In the genomic region with DNA sequence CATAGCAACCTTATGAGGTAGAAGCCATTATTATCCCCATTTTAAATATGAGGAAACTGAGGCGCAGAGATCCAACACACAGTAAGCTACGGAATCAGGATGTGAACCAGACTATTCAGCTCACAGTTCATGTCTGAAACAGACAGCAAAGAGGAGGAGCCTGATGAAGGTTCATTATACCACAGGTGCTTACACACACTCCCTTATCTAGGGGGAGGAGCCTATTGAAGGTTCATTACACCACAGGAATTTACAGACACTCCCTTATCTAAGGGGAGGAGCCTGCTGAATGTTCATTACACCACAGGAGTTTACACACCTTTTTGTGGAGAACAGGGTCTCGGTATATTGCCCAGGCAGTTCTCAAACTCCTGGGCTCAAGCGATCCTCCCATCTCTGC, we compare ENCODE assay signal across 12 cellular contexts. TPM values are rescaled to one million over a fixed set of nuclear protein-coding genes. Genes with fewer than 3 reads are reported as not detected.
DNase-seq lines count a peak whose midpoint lies in the region; ATAC-seq and TF ChIP-seq lines count a peak whose summit lies in the region.
"Had no signal": no experiment of that assay in that cellular context is flagged by ENCODE, and none has a peak within 500 bp of the region (broad histone marks: within the 10 kb centered on the region; RNA-seq: fewer than 3 reads in every experiment).

No MANE protein-coding gene starts in this region.

- peaks cover 0 to 2% (median 0%) of the 10 kb centered on the region in 7 donors for H3K9me3 Mint-ChIP-seq in CD4-positive, CD25-positive, alpha-beta regulatory T cell
- H3K9me3 Mint-ChIP-seq in immature natural killer cell = no peaks in the 10 kb centered on the region
- H3K9me3 Mint-ChIP-seq in endodermal cell = peaks cover 13% of the 10 kb centered on the region

- H3K4me1 ChIP-seq in CD4-positive, CD25-positive, alpha-beta regulatory T cell (ENCODE audit: control insufficient read depth, insufficient read depth, low read length, poor library complexity, severe bottlenecking) = no peaks in the 10 kb centered on the region
- H3K4me1 ChIP-seq in endodermal cell (ENCODE audit: control insufficient read depth, insufficient read depth, low read length) = no peaks in the 10 kb centered on the region

- no peaks in the 10 kb centered on the region for H3K27me3 Mint-ChIP-seq in CD4-positive, CD25-positive, alpha-beta regulatory T cell
- peaks cover 0 to 2% (median 1%) of the 10 kb centered on the region in 3 donors for H3K27me3 Mint-ChIP-seq in immature natural killer cell (ENCODE audit: low read depth in 3 of 3)
- H3K27me3 Mint-ChIP-seq in endodermal cell (ENCODE audit: insufficient read depth) = no peaks in the 10 kb centered on the region

- DNase-seq in CD4-positive, CD25-positive, alpha-beta regulatory T cell = peak in 2 of 3 donors; percentile 16 to 69
- DNase-seq in GM12865 (ENCODE audit: low read depth) (peak; percentile 49), RPMI8226 (peak; percentile 45), iPS-NIHi7 (ENCODE audit: extremely low spot score) (peak; percentile 70), immature natural killer cell (no peak), endodermal cell (no peak), sciatic nerve (ENCODE audit: low spot score) (no peak)
- DNase-seq: left cardiac atrium; NCI-H2171 treated with DMSO at 0.1 percent for 48 hours; stimulated activated CD4-positive, alpha-beta T cell treated with anti-CD3 and anti-CD28 coated beads, Interleukin-4, amount 100 ng/mL, for 24 hours; substantia nigra had no signal

- H3K27ac Mint-ChIP-seq in CD4-positive, CD25-positive, alpha-beta regulatory T cell = no peak overlapping the region
- no peak overlapping the region for H3K27ac Mint-ChIP-seq in immature natural killer cell
- H3K27ac Mint-ChIP-seq in endodermal cell = no peak overlapping the region

- peaks cover 0 to 4% (median 0%) of the 10 kb centered on the region in 4 donors for H3K4me1 Mint-ChIP-seq in CD4-positive, CD25-positive, alpha-beta regulatory T cell
- H3K4me1 Mint-ChIP-seq in immature natural killer cell (peaks cover 0 to 1% of the 10 kb centered on the region in 2 donors), endodermal cell (peaks cover 1% of the 10 kb centered on the region)

- no peaks in the 10 kb centered on the region for H3K36me3 ChIP-seq in CD4-positive, CD25-positive, alpha-beta regulatory T cell (ENCODE audit: control insufficient read depth, insufficient read depth, low read length)
- no peaks in the 10 kb centered on the region for H3K36me3 ChIP-seq in endodermal cell (ENCODE audit: control insufficient read depth, insufficient read depth, low read length)

- H3K9ac ChIP-seq in endodermal cell (ENCODE audit: extremely low read depth, low read length, poor library complexity, severe bottlenecking) = no peak overlapping the region

- TF ChIP-seq CTCF in GM12865 (IDR thresholded peaks at IDR 0.05; ENCODE audit: insufficient read depth, low read depth, low read length, missing control alignments) (no peak), endodermal cell (conservative IDR thresholded peaks at IDR 0.05) (no peak)

- intact Hi-C loops in sciatic nerve (cut with DNase I) = no loop called here

- H3K27me3 ChIP-seq in CD4-positive, CD25-positive, alpha-beta regulatory T cell (ENCODE audit: control insufficient read depth, insufficient read depth, low read length) = no peaks in the 10 kb centered on the region
- H3K27me3 ChIP-seq in endodermal cell (ENCODE audit: control insufficient read depth, insufficient read depth, low read length, poor library complexity, severe bottlenecking) = no peaks in the 10 kb centered on the region

- peaks cover 6% of the 10 kb centered on the region for H3K36me3 Mint-ChIP-seq in CD4-positive, CD25-positive, alpha-beta regulatory T cell
- H3K36me3 Mint-ChIP-seq in immature natural killer cell = peaks cover 0 to 3% (median 3%) of the 10 kb centered on the region in 3 donors
- peaks cover 21% of the 10 kb centered on the region for H3K36me3 Mint-ChIP-seq in endodermal cell (ENCODE audit: low read depth)

- no peak overlapping the region for H3K4me3 Mint-ChIP-seq in CD4-positive, CD25-positive, alpha-beta regulatory T cell
- H3K4me3 Mint-ChIP-seq in immature natural killer cell (no peak overlapping the region), endodermal cell (no peak overlapping the region)

- H3K27ac ChIP-seq in CD4-positive, CD25-positive, alpha-beta regulatory T cell (ENCODE audit: insufficient read depth, low read length, poor library complexity, severe bottlenecking) = no peak overlapping the region
- H3K27ac ChIP-seq in endodermal cell (ENCODE audit: low read depth, low read length) = no peak overlapping the region

- WGBS in endodermal cell (ENCODE audit: insufficient coverage in 1 of 2, insufficient read length in 1 of 2), 2 experiments = 85 to 93% methylated on average over 3 to 4 of the region's 4 CpGs

- no peak overlapping the region for H3K4me3 ChIP-seq in CD4-positive, CD25-positive, alpha-beta regulatory T cell (ENCODE audit: low read depth, low read length)
- H3K4me3 ChIP-seq in GM12865 (ENCODE audit: low read depth, low read length) (no peak overlapping the region), endodermal cell (ENCODE audit: low read length) (no peak overlapping the region)

- H3K9me3 ChIP-seq in CD4-positive, CD25-positive, alpha-beta regulatory T cell (ENCODE audit: control insufficient read depth in 2 of 2, low read length in 2 of 2) = no peaks in the 10 kb centered on the region
- H3K9me3 ChIP-seq in endodermal cell (ENCODE audit: control insufficient read depth, low read length) = peaks cover 13% of the 10 kb centered on the region

- peak in 1 of 2 donors; percentile 40 for ATAC-seq in CD4-positive, CD25-positive, alpha-beta regulatory T cell (ENCODE audit: low read depth in 2 of 2)
- ATAC-seq in sciatic nerve = no peak
- ATAC-seq in HG03097 (IDR thresholded peaks at IDR 0.05; ENCODE audit: low FRiP score, unreplicated experiment) = no peak
- ATAC-seq: left cardiac atrium had no signal

RNA-seq across cellular contexts. Expression of a gene that starts 21.9 kb away (rescaled TPM):
- total RNA-seq in CD4-positive, CD25-positive, alpha-beta regulatory T cell = 2.1 TPM
- 1 to 10 TPM; 2.7 to 8.8 (median 3.5) TPM for polyA plus RNA-seq in CD4-positive, CD25-positive, alpha-beta regulatory T cell
- 1 to 10 TPM; 3.2 to 7.7 (median 4.4) TPM for polyA plus RNA-seq in immature natural killer cell
- total RNA-seq in endodermal cell (1 to 10 TPM; 6.4 to 7.8 TPM), sciatic nerve (6.1 TPM)
- polyA plus RNA-seq in endodermal cell (2013, experiment 1 of 2) = 5.7 TPM
- polyA plus RNA-seq in endodermal cell (2013, experiment 2 of 2) = 6.0 TPM

Comparison
In these comparisons a context has a peak if more than half of its experiments do, and no peak if none do; other contexts are left out.
1. DNase-seq: peak in CD4-positive, CD25-positive, alpha-beta regulatory T cell (2 of 3), GM12865 (single experiment), RPMI8226 (single experiment) and iPS-NIHi7 (single experiment); none in immature natural killer cell (0 of 3), endodermal cell (single experiment) and sciatic nerve (single experiment).